ENCODE assay signal across 8 cellular contexts in the genomic region with DNA sequence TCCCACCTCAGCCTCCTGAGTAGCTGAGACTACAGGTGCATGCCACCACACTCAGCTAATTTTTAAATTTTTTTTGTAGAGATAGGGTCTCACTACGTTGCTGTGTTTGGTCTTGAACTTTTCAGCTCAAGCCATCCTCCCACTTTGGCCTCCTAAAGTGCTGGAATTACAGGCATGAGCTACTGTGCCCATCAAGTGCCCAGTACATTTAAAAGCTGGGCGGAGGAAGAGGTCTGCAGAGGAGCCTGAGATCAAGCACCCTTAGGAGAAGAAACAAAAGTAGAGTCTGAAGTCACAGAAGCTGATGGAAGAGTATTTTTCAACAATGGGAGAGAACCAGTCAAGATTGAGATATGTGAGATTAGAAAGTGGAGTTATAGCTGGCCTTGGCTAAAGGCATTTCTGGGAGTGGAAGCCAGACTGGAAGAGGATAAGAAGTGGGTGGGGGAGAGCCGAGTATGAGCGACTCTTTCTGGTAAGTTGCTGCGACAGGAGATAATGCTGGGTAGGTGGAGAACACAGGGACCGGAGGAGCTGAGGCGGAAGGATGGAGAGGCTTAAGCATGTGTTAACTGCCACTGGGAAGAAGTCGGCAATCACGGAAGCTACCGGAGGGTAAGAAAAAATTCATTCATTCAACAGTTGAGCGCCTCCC. TPM values are rescaled to one million over a fixed set of nuclear protein-coding genes. Genes with fewer than 3 reads are reported as not detected.
DNase-seq lines count a peak whose midpoint lies in the region; ATAC-seq and TF ChIP-seq lines count a peak whose summit lies in the region.

No MANE protein-coding gene starts in this region.

- TF ChIP-seq RAD21 in liver (IDR thresholded peaks at IDR 0.05), result no peak

- H3K4me3 ChIP-seq in HUES48 (ENCODE audit: low read depth, low read length) (peak overlapping the region; percentile 98), astrocyte of the cerebellum (ENCODE audit: low read depth, low read length) (peak overlapping the region; percentile 91), liver (ENCODE audit: low read depth in 1 of 3, low read length in 3 of 3) (peak overlapping the region; percentile 51 to 93 (median 76)), upper lobe of left lung (peak overlapping the region; percentile 27 to 97 (median 74))

- TF ChIP-seq EP300 in upper lobe of left lung (IDR thresholded peaks at IDR 0.05), result no peak

- H3K27ac ChIP-seq in HUES48 (ENCODE audit: low read depth, low read length) (peak overlapping the region; percentile 73), liver (ENCODE audit: low read depth in 1 of 2, low read length in 2 of 2) (peak overlapping the region; percentile 69 to 74), upper lobe of left lung (peak overlapping the region; percentile 94 to 99 (median 96))

- H3K9ac ChIP-seq in HUES48 (ENCODE audit: low read depth, low read length) (peak overlapping the region; percentile 75), liver (ENCODE audit: low read depth in 1 of 2, low read length in 2 of 2) (peak overlapping the region; percentile 18 to 91)

- H3K4me1 ChIP-seq in HUES48 (ENCODE audit: control insufficient read depth, insufficient read depth, low read length) (peaks cover 4% of the 10 kb centered on the region; the same call in 1 of the 2 replicates), liver (ENCODE audit: control insufficient read depth in 4 of 4, insufficient read depth in 4 of 4, low read length in 3 of 4) (peaks cover 2 to 22% (median 21%) of the 10 kb centered on the region in 4 donors), upper lobe of left lung (peaks cover 35 to 44% (median 36%) of the 10 kb centered on the region in 4 donors)

- WGBS in liver, result 21% methylated on average over 11 of the region's 11 CpGs
- 13 to 17% methylated on average over 11 of the region's 11 CpGs for WGBS in upper lobe of left lung, 2 donors

- H3K27me3 ChIP-seq in HUES48 (ENCODE audit: control insufficient read depth, insufficient read depth, low read length), result no peaks in the 10 kb centered on the region
- H3K27me3 ChIP-seq in liver (ENCODE audit: control insufficient read depth in 4 of 4, insufficient read depth in 4 of 4, low read length in 3 of 4), result no peaks in the 10 kb centered on the region
- no peaks in the 10 kb centered on the region for H3K27me3 ChIP-seq in upper lobe of left lung

- H3K36me3 ChIP-seq in HUES48 (ENCODE audit: control insufficient read depth, insufficient read depth, low read length) (peaks cover 27% of the 10 kb centered on the region), liver (ENCODE audit: control insufficient read depth in 4 of 4, insufficient read depth in 3 of 4, low read depth in 1 of 4, low read length in 3 of 4) (peaks cover 0 to 11% (median 6%) of the 10 kb centered on the region in 4 donors), upper lobe of left lung (peaks cover 0 to 18% (median 5%) of the 10 kb centered on the region in 4 donors)

- TF ChIP-seq CTCF in astrocyte of the cerebellum (IDR thresholded peaks at IDR 0.05; ENCODE audit: low read depth, low read length, missing control alignments) (no peak), liver (IDR thresholded peaks at IDR 0.05; ENCODE audit: low read depth, low read length, missing input control) (no peak), upper lobe of left lung (IDR thresholded peaks at IDR 0.05) (no peak)

- TF ChIP-seq POLR2A in upper lobe of left lung (IDR thresholded peaks at IDR 0.05), result no peak

- no peak for ATAC-seq in upper lobe of left lung (ENCODE audit: low FRiP score in 2 of 2)

- H3K9me3 ChIP-seq in HUES48 (ENCODE audit: control insufficient read depth, insufficient read depth, low read length) (no peaks in the 10 kb centered on the region), liver (ENCODE audit: control insufficient read depth in 4 of 4, low read length in 3 of 4) (no peaks in the 10 kb centered on the region), upper lobe of left lung (no peaks in the 10 kb centered on the region)

- in situ Hi-C loops in astrocyte of the cerebellum (cut with HindIII; ENCODE audit: low sequenced_read_pairs), result no loop called here

- DNase-seq in DMS 273 (lab: John Stamatoyannopoulos, UW; ENCODE audit: unreplicated experiment) (peak; percentile 70), DMS 273 treated with DMSO at 0.1 percent for 48 hours (lab: John Stamatoyannopoulos, UW) (no peak), astrocyte of the cerebellum (ENCODE audit: low read depth) (no peak), upper lobe of left lung (no peak), superior temporal gyrus (ENCODE audit: extremely low spot score) (no peak), C1 segment of cervical spinal cord (lab: John Stamatoyannopoulos, UW) (no peak)

TF ChIP-seq in liver, 16 proteins besides CTCF, POLR2A, EP300 and RAD21:
- TF ChIP-seq, protein P1, sequence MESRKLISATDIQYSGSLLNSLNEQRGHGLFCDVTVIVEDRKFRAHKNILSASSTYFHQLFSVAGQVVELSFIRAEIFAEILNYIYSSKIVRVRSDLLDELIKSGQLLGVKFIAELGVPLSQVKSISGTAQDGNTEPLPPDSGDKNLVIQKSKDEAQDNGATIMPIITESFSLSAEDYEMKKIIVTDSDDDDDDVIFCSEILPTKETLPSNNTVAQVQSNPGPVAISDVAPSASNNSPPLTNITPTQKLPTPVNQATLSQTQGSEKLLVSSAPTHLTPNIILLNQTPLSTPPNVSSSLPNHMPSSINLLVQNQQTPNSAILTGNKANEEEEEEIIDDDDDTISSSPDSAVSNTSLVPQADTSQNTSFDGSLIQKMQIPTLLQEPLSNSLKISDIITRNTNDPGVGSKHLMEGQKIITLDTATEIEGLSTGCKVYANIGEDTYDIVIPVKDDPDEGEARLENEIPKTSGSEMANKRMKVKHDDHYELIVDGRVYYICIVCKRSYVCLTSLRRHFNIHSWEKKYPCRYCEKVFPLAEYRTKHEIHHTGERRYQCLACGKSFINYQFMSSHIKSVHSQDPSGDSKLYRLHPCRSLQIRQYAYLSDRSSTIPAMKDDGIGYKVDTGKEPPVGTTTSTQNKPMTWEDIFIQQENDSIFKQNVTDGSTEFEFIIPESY (IDR thresholded peaks at IDR 0.05), result no peak
- TF ChIP-seq, protein P2, sequence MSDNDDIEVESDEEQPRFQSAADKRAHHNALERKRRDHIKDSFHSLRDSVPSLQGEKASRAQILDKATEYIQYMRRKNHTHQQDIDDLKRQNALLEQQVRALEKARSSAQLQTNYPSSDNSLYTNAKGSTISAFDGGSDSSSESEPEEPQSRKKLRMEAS (IDR thresholded peaks at IDR 0.05), result no peak
- TF ChIP-seq HNF4G (IDR thresholded peaks at IDR 0.05) (no peak), EGR1 (IDR thresholded peaks at IDR 0.05; ENCODE audit: low read depth in 2 of 2) (no peak)
TF ChIP-seq in liver: peak in this region for 0.

RNA-seq across cellular contexts. Expression of a gene that starts 0.8 kb away (rescaled TPM):
- 10 to 100 TPM; 25.2 to 51.4 TPM for total RNA-seq in liver
- polyA plus RNA-seq in liver, result 1 to 10 TPM; 7.0 to 8.9 TPM
- 10 to 100 TPM; 26.8 to 51.3 (median 40.8) TPM for total RNA-seq in upper lobe of left lung
